Comparison of ENCODE assay signal across 11 cellular contexts in the genomic region with DNA sequence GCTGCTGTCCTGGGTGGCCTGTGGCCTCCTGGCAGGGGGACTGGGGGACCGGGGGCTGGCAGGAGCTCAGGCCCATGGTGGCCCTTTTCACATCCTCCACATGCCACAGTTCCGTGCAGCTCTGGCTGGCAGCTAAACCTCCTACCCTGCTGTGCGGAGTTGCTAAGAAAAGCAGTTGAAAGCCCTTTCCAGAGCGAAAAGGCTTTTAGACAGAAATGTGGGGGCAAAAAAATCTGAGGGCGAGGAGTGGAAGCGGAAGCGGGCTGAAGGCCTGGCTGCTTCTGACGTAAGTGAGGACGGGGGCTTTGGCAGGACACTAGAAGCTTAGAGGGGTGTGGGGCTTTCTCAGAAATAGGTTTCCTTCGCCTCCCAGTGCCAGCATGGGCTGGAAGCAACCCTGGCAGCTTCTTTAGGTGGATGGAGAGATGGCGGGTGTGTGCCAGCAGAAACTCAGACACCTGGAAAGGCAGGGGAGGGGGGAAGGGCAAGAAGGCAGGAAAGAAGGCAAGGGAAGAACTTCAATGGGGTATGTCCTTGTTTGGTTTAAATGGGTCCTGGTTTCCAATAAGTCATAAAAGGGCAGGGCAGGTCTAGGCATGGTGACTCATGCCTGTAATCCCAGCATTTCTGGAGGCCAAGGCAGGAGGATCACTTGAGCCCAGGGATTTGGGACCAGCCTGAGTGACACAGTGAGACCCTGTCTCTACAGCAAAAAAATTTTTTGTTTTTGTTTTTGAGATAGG. TPM values are rescaled to one million over a fixed set of nuclear protein-coding genes. Genes with fewer than 3 reads are reported as not detected.
A peak's percentile ranks its signal among the peaks of the same experiment; 100 is the strongest.
DNase-seq lines count a peak whose midpoint lies in the region; ATAC-seq and TF ChIP-seq lines count a peak whose summit lies in the region.
"Had no signal": no experiment of that assay in that cellular context is flagged by ENCODE, and none has a peak within 500 bp of the region (broad histone marks: within the 10 kb centered on the region; RNA-seq: fewer than 3 reads in every experiment).

No MANE protein-coding gene starts in this region.

- CTCF ChIA-PET in MCF 10A (lab: Yijun Ruan, JAX): interaction anchor here (0.8 to 1.7 kb wide), 3 partner anchors 8 to 117 kb away, joined by 3 to 4 read pairs (median 3); no protein-coding TSS in a partner anchor

- H3K4me3 ChIP-seq in breast epithelium: no peak overlapping the region
- H3K4me3 ChIP-seq: ovary had no signal

- H3K9me3 Mint-ChIP-seq in MCF 10A (ENCODE audit: unreplicated experiment) (no peaks in the 10 kb centered on the region), type B pancreatic cell (no peaks in the 10 kb centered on the region), endothelial cell (ENCODE audit: unreplicated experiment) (no peaks in the 10 kb centered on the region)

- no TSS peak for BruUV-seq in MCF 10A (replicated peaks; lab: Mats Ljungman, UMichigan)

- DNase-seq in MCF 10A (ENCODE audit: unreplicated experiment): no peak
- DNase-seq in breast epithelium (ENCODE audit: low spot score in 2 of 2): no peak
- DNase-seq in T-helper 17 cell: no peak
- DNase-seq in islet precursor cell: peak; percentile 55
- DNase-seq in type B pancreatic cell (ENCODE audit: extremely low spot score, unreplicated experiment): no peak
- DNase-seq in endothelial cell (ENCODE audit: low spot score): no peak
- no peak for DNase-seq in activated CD4-positive, alpha-beta T cell treated with anti-CD3 and anti-CD28 coated beads, Interleukin-2, amount 50 U/mL, for 4 hours
- DNase-seq: NCI-H1092, ovary, T1000 had no signal

- peak overlapping the region in 1 of 2 donors; percentile 29 for H3K27ac ChIP-seq in breast epithelium
- H3K27ac ChIP-seq: ovary had no signal

- no peaks in the 10 kb centered on the region for H3K4me1 ChIP-seq in breast epithelium

- POLR2A ChIA-PET in MCF 10A (lab: Yijun Ruan, JAX): interaction anchor here (0.8 to 1.8 kb wide), 2 partner anchors 9 to 93 kb away, joined by 4 read pairs; no protein-coding TSS in a partner anchor

- no peaks in the 10 kb centered on the region for H3K36me3 ChIP-seq in breast epithelium
- H3K36me3 ChIP-seq: ovary had no signal

- no peaks in the 10 kb centered on the region for H3K9me3 ChIP-seq in breast epithelium
- no peaks in the 10 kb centered on the region for H3K9me3 ChIP-seq in T-helper 17 cell (ENCODE audit: control insufficient read depth, low read length, poor library complexity, severe bottlenecking)
- H3K9me3 ChIP-seq: ovary had no signal

- H3K27me3 Mint-ChIP-seq in MCF 10A (ENCODE audit: insufficient read depth, unreplicated experiment) (peaks cover 13% of the 10 kb centered on the region), T-helper 17 cell (no peaks in the 10 kb centered on the region), type B pancreatic cell (peaks cover 39% of the 10 kb centered on the region), endothelial cell (ENCODE audit: unreplicated experiment) (peaks cover 25% of the 10 kb centered on the region)

- H3K36me3 Mint-ChIP-seq in MCF 10A (ENCODE audit: insufficient read depth, unreplicated experiment) (no peaks in the 10 kb centered on the region), T-helper 17 cell (ENCODE audit: low read depth) (no peaks in the 10 kb centered on the region), type B pancreatic cell (peaks cover 4% of the 10 kb centered on the region), endothelial cell (ENCODE audit: low read depth, unreplicated experiment) (peaks cover 5% of the 10 kb centered on the region)

- peak overlapping the region; percentile 54 for H3K27ac Mint-ChIP-seq in MCF 10A (ENCODE audit: low read depth, unreplicated experiment)
- peak overlapping the region; percentile 41 for H3K27ac Mint-ChIP-seq in T-helper 17 cell
- H3K27ac Mint-ChIP-seq in type B pancreatic cell: peak overlapping the region; percentile 64
- H3K27ac Mint-ChIP-seq in endothelial cell (ENCODE audit: unreplicated experiment): no peak overlapping the region

- H3K4me1 Mint-ChIP-seq in MCF 10A (ENCODE audit: insufficient read depth, unreplicated experiment) (peaks cover 43% of the 10 kb centered on the region), T-helper 17 cell (peaks cover 28% of the 10 kb centered on the region), type B pancreatic cell (ENCODE audit: unreplicated experiment) (peaks cover 32% of the 10 kb centered on the region), endothelial cell (ENCODE audit: unreplicated experiment) (peaks cover 36% of the 10 kb centered on the region)

- H3K27me3 ChIP-seq in breast epithelium: peaks cover 0 to 18% of the 10 kb centered on the region in 2 donors
- H3K27me3 ChIP-seq: ovary had no signal

- TF ChIP-seq CTCF in MCF 10A (IDR thresholded peaks at IDR 0.05; ENCODE audit: unreplicated experiment): no peak
- TF ChIP-seq CTCF in breast epithelium (IDR thresholded peaks at IDR 0.05): no peak
- no peak for TF ChIP-seq CTCF in type B pancreatic cell (conservative IDR thresholded peaks at IDR 0.05)
- TF ChIP-seq CTCF in endothelial cell (IDR thresholded peaks at IDR 0.05; ENCODE audit: unreplicated experiment): no peak

- ATAC-seq in T-helper 17 cell (no peak), GM19023 (IDR thresholded peaks at IDR 0.05; ENCODE audit: unreplicated experiment) (no peak)

- intact Hi-C loops in MCF 10A (cut with micrococcal nuclease): no loop called here
- intact Hi-C loops in breast epithelium (cut with DNase I; ENCODE audit: low total_unique reads): loop anchor here (1.0 kb wide), 1 partner anchor 38 kb away; no protein-coding TSS in a partner anchor

- no peak for TF ChIP-seq POLR2A in breast epithelium (IDR thresholded peaks at IDR 0.05)

- H3K4me3 Mint-ChIP-seq in MCF 10A (ENCODE audit: unreplicated experiment) (no peak overlapping the region), T-helper 17 cell (no peak overlapping the region), type B pancreatic cell (peak overlapping the region; percentile 41), endothelial cell (ENCODE audit: unreplicated experiment) (no peak overlapping the region)

RNA-seq across cellular contexts. Expression of gene DGKZ, which starts 11.2 kb away (rescaled TPM):
- total RNA-seq in MCF 10A (2022) (52.8 and 57.9 TPM in 2 replicates), breast epithelium (10 to 100 TPM; 42.3 to 46.5 (median 46.2) TPM), T-helper 17 cell (100 to 1,000 TPM; 194 to 196 TPM), type B pancreatic cell (ENCODE audit: low replicate concordance) (50.0 and 57.6 TPM in 2 replicates), endothelial cell (ENCODE audit: unreplicated experiment) (127 TPM)

RNA-seq across cellular contexts. Expression of gene MDK, which starts 45.4 kb away (rescaled TPM):
- total RNA-seq in MCF 10A (2022) (0.49 and 1.8 TPM in 2 replicates), breast epithelium (100 to 1,000 TPM in 1 of 3 donors, 10 to 100 TPM in 2; 20.5 to 115 (median 54.7) TPM), T-helper 17 cell (1 to 10 TPM; 2.6 to 3.7 TPM), type B pancreatic cell (ENCODE audit: low replicate concordance) (949 and 981 TPM in 2 replicates), endothelial cell (ENCODE audit: unreplicated experiment) (553 TPM)

RNA-seq across cellular contexts. Expression of gene CHRM4, which starts 55.5 kb away (rescaled TPM):
- total RNA-seq in MCF 10A (2022) (not detected in 2 replicates), breast epithelium (1 to 10 TPM in 1 of 3 donors, under 1 TPM in 1, not detected in 1; 0.66 to 1.1 TPM), T-helper 17 cell (1 to 10 TPM; 4.3 to 4.8 TPM), type B pancreatic cell (ENCODE audit: low replicate concordance) (0.98 and 1.0 TPM in 2 replicates), endothelial cell (ENCODE audit: unreplicated experiment) (not detected)

RNA-seq across cellular contexts. Expression of gene CREB3L1, which starts 58.6 kb away (rescaled TPM):
- total RNA-seq in MCF 10A (2022) (not detected in 2 replicates), breast epithelium (1 to 10 TPM; 1.6 to 5.1 (median 2.0) TPM), T-helper 17 cell (not detected), type B pancreatic cell (ENCODE audit: low replicate concordance) (9.8 and 20.8 TPM in 2 replicates), endothelial cell (ENCODE audit: unreplicated experiment) (21.6 TPM)
